1 cellular context compared by ENCODE assay signal in the genomic region with DNA sequence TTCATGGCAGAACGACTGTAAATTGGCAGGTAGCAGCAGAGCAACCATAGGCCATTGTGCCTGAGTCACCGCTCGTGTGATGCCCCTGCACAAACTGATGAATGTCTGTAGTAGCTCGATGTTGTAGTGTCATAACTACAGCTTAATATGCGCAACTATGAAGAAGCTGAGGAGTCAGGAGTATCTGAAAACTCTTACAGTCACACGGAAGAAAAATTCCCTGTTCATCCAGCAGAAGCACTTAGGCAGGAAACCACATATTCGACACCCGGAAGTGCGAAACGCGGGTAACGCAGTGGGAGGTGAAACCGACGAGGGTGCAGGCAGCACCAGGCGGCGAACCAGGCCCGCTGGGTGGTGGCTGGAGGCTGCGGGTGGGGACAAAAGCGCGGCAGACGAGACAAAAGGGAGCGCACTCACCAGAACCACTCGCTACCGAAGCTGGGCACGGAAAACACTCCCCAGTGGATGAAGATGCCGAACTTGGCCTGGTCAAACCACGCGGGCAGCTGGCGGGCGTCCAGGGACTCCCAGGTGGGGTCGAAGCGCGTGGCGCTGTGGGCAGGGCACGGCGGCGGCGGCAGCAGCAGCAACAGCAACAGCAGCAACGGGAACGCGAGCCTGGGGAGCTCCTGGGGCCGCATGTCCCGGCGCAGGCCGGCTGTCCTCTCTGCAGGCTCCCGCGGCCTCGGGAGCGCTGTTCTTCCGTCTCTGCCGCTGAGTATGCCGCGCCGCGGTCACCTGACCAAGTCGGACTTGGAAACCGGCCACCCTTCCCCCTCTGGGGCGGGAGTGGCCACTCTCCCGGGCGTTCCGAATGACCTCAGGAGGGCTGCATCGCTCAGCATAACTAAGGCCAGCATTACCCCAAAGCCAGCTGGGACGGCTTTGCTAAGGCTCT.
TF ChIP-seq lines count a peak whose summit lies in the region.

A gene with protein sequence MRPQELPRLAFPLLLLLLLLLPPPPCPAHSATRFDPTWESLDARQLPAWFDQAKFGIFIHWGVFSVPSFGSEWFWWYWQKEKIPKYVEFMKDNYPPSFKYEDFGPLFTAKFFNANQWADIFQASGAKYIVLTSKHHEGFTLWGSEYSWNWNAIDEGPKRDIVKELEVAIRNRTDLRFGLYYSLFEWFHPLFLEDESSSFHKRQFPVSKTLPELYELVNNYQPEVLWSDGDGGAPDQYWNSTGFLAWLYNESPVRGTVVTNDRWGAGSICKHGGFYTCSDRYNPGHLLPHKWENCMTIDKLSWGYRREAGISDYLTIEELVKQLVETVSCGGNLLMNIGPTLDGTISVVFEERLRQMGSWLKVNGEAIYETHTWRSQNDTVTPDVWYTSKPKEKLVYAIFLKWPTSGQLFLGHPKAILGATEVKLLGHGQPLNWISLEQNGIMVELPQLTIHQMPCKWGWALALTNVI (minus strand): TSS at position 730 of the 901 bp plus-strand sequence. CDS start 86 bp downstream, at position 644.

TF ChIP-seq in SK-N-SH, 30 proteins besides CTCF, POLR2A, EP300 and RAD21 (continued from another document):
- TF ChIP-seq, protein P1, sequence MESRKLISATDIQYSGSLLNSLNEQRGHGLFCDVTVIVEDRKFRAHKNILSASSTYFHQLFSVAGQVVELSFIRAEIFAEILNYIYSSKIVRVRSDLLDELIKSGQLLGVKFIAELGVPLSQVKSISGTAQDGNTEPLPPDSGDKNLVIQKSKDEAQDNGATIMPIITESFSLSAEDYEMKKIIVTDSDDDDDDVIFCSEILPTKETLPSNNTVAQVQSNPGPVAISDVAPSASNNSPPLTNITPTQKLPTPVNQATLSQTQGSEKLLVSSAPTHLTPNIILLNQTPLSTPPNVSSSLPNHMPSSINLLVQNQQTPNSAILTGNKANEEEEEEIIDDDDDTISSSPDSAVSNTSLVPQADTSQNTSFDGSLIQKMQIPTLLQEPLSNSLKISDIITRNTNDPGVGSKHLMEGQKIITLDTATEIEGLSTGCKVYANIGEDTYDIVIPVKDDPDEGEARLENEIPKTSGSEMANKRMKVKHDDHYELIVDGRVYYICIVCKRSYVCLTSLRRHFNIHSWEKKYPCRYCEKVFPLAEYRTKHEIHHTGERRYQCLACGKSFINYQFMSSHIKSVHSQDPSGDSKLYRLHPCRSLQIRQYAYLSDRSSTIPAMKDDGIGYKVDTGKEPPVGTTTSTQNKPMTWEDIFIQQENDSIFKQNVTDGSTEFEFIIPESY (IDR thresholded peaks at IDR 0.05; ENCODE audit: borderline replicate concordance, low read depth), result no peak
- TF ChIP-seq, protein P2, sequence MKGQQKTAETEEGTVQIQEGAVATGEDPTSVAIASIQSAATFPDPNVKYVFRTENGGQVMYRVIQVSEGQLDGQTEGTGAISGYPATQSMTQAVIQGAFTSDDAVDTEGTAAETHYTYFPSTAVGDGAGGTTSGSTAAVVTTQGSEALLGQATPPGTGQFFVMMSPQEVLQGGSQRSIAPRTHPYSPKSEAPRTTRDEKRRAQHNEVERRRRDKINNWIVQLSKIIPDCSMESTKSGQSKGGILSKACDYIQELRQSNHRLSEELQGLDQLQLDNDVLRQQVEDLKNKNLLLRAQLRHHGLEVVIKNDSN (IDR thresholded peaks at IDR 0.05; ENCODE audit: borderline replicate concordance, low read depth), result peak; percentile 87
- TF ChIP-seq POLR2AphosphoS5 (IDR thresholded peaks at IDR 0.05; ENCODE audit: low read depth, low read length), result peak; percentile 50
- TF ChIP-seq CHD2 (IDR thresholded peaks at IDR 0.05; ENCODE audit: low read length, partially characterized antibody), result no peak
- no peak for TF ChIP-seq RCOR1 (IDR thresholded peaks at IDR 0.05; ENCODE audit: low read length)
- 0 out of 2 replicates have a peak, but pooled peaks have one; percentile 13 for TF ChIP-seq TCF12 (IDR thresholded peaks at IDR 0.05)
- peak; percentile 65 for TF ChIP-seq TAF1 (IDR thresholded peaks at IDR 0.05; ENCODE audit: borderline replicate concordance, low read depth, low read length)
- TF ChIP-seq SIN3A (IDR thresholded peaks at IDR 0.05; ENCODE audit: borderline replicate concordance, low read depth, low read length), result peak; percentile 48; the same call in 1 of the 2 replicates
- TF ChIP-seq RXRA (IDR thresholded peaks at IDR 0.05; ENCODE audit: borderline replicate concordance, low read depth), result no peak
- TF ChIP-seq FOXJ3 (CRISPR knock-in tag; IDR thresholded peaks at IDR 0.05), result no peak
- no peak for TF ChIP-seq FOXM1 (IDR thresholded peaks at IDR 0.05; ENCODE audit: low read depth)
- no peak for TF ChIP-seq TEAD4 (IDR thresholded peaks at IDR 0.05; ENCODE audit: borderline replicate concordance, insufficient read depth)
- peak; percentile 72 for TF ChIP-seq GABPA (IDR thresholded peaks at IDR 0.05; ENCODE audit: low read depth)
- TF ChIP-seq MXI1 (IDR thresholded peaks at IDR 0.05; ENCODE audit: low read depth, low read length), result no peak; the same call in none of the 2 replicates
- TF ChIP-seq, protein P3, sequence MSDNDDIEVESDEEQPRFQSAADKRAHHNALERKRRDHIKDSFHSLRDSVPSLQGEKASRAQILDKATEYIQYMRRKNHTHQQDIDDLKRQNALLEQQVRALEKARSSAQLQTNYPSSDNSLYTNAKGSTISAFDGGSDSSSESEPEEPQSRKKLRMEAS (IDR thresholded peaks at IDR 0.05; ENCODE audit: low read depth), result peak; percentile 38; the same call in 1 of the 2 replicates
- TF ChIP-seq ELF1 (IDR thresholded peaks at IDR 0.05), result peak; percentile 76
